Comparison of ENCODE assay signal across 8 cellular contexts in the genomic region with DNA sequence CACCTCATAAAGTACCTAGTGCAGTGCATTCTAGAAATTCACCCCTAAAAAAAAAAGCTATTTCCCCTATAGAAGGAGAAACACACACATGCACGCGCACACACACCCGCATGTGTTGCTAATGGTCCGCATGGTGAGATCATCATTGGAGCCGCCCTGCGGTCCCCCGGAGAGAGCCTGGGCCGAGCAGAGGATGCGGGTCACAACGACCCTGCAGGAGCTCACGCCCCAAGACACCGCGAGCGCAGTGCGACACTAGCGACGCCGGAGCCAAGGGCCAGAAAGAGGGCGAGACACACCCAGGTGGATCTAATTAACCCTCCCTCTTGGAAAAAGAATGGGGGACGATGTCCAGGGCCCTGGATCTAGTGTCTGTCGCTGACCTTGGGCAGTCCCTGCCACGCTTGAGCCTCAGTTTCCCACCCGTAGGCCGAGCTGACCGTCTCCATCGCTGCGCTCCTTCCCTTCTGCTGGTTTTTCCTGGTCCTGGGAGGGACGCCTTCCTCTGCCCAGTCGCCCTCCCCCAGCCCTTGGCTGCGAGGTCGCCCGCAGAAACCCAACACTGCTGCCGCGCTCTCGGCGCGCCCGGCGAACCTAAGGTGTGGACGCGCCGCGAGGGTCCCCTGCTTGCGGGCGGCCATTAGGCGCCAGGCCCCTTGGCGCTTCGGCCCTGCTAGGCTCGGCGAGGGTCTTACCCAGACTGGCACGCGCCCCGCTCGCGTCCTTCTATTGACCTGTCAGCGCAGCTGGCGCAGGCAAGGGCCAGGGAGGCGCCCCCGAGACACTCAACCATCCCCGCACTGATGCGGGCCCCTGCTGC. TPM values are rescaled to one million over a fixed set of nuclear protein-coding genes. Genes with fewer than 3 reads are reported as not detected.
DNase-seq lines count a peak whose midpoint lies in the region; ATAC-seq, FAIRE-seq and TF ChIP-seq lines count a peak whose summit lies in the region.

No MANE protein-coding gene starts in this region.

- CTCF ChIA-PET in A673 (lab: Charles Lee): no interaction called here
- CTCF ChIA-PET in IMR-90 (lab: Yijun Ruan, JAX): interaction anchor here (1.3 to 2.4 kb wide), 4 partner anchors 10 to 27 kb away, joined by 4 to 9 read pairs (median 8); no protein-coding TSS in a partner anchor

- no peaks in the 10 kb centered on the region for H3K9me3 Mint-ChIP-seq in activated naive CD8-positive, alpha-beta T cell treated with anti-CD3 and anti-CD28 coated beads, Interleukin-2, amount 50 U/mL, for 24 hours

- POLR2A ChIA-PET in A673 (lab: Charles Lee; ENCODE audit: low non-redundant PET) (no interaction called here), IMR-90 (lab: Charles Lee; ENCODE audit: unreplicated experiment) (no interaction called here)

- peak overlapping the region; percentile 89 for H3K23ac ChIP-seq in IMR-90 (ENCODE audit: low read depth, low read length)

- intact Hi-C loops in A673 (cut with micrococcal nuclease; ENCODE audit: unreplicated experiment) (no loop called here), IMR-90 (cut with micrococcal nuclease) (loop anchor here (2.0 to 5.0 kb wide), 2 partner anchors 23 to 46 kb away; a partner anchor contains a TSS)

- H2BK15ac ChIP-seq in IMR-90 (ENCODE audit: low read depth, low read length): peak overlapping the region; percentile 6; the same call in 1 of the 3 replicates

- H3K9me3 ChIP-seq in A673 (ENCODE audit: low read depth, low read length, poor library complexity, severe bottlenecking): no peaks in the 10 kb centered on the region
- H3K9me3 ChIP-seq in IMR-90 (ENCODE audit: control insufficient read depth, insufficient read depth, low read length): no peaks in the 10 kb centered on the region
- H3K9me3 ChIP-seq in right atrium auricular region: no peaks in the 10 kb centered on the region

- no peak for TF ChIP-seq POLR2A in IMR-90 (IDR thresholded peaks at IDR 0.05; ENCODE audit: low read depth, low read length)
- TF ChIP-seq POLR2A in GM12891 (IDR thresholded peaks at IDR 0.05; ENCODE audit: low read depth, low read length): no peak

- H2BK5ac ChIP-seq in IMR-90 (ENCODE audit: low read depth, low read length, poor library complexity, severe bottlenecking): peak overlapping the region; percentile 52

- H3K9ac ChIP-seq in IMR-90 (ENCODE audit: low read depth, low read length) (peak overlapping the region; percentile 73), rectal smooth muscle tissue (ENCODE audit: low read length) (peak overlapping the region; percentile 90)

- H3K4me2 ChIP-seq in IMR-90 (ENCODE audit: low read depth, low read length): peak overlapping the region; percentile 97

- ATAC-seq in IMR-90 (ENCODE audit: low read depth): peak; percentile 69
- ATAC-seq in activated naive CD8-positive, alpha-beta T cell treated with anti-CD3 and anti-CD28 coated beads, Interleukin-2, amount 50 U/mL, for 24 hours: no peak

- no peak for DNase-seq in A673 (ENCODE audit: low spot score)
- DNase-seq in IMR-90: peak; percentile 41
- DNase-seq in activated naive CD8-positive, alpha-beta T cell treated with anti-CD3 and anti-CD28 coated beads, Interleukin-2, amount 50 U/mL, for 24 hours: peak; percentile 2
- no peak for DNase-seq in right atrium auricular region (ENCODE audit: low spot score)
- DNase-seq in Kasumi-1 (lab: John Stamatoyannopoulos, UW): no peak
- no peak for DNase-seq in GM12891 (ENCODE audit: insufficient read length, low spot score)
- DNase-seq in NK-92 (lab: John Stamatoyannopoulos, UW; ENCODE audit: unreplicated experiment): no peak

- peak overlapping the region; percentile 48; the same call in 1 of the 2 replicates for H3K56ac ChIP-seq in IMR-90 (ENCODE audit: extremely low read depth, insufficient read depth, low read length)

- peaks cover 75% of the 10 kb centered on the region for H3K27me3 ChIP-seq in A673 (replicated peaks; ENCODE audit: insufficient read depth, low read depth, low read length, poor library complexity)
- H3K27me3 ChIP-seq in IMR-90 (ENCODE audit: control insufficient read depth, insufficient read depth, low read length): no peaks in the 10 kb centered on the region
- no peaks in the 10 kb centered on the region for H3K27me3 ChIP-seq in right atrium auricular region
- H3K27me3 ChIP-seq in rectal smooth muscle tissue (ENCODE audit: control insufficient read depth, insufficient read depth, low read length): peaks cover 4% of the 10 kb centered on the region

- H4K91ac ChIP-seq in IMR-90 (ENCODE audit: insufficient read depth, low read depth, low read length): peak overlapping the region; percentile 57

- no peak overlapping the region for H3K4me3 Mint-ChIP-seq in activated naive CD8-positive, alpha-beta T cell treated with anti-CD3 and anti-CD28 coated beads, Interleukin-2, amount 50 U/mL, for 24 hours

- peak overlapping the region; percentile 87 for H4K5ac ChIP-seq in IMR-90 (ENCODE audit: low read depth, low read length)

- H3K4me3 ChIP-seq in A673 (ENCODE audit: low read depth, low read length, poor library complexity, severe bottlenecking): peak overlapping the region; percentile 33
- peak overlapping the region; percentile 80 for H3K4me3 ChIP-seq in IMR-90 (ENCODE audit: insufficient read depth, low read depth, low read length)
- peak overlapping the region; percentile 58 to 76 for H3K4me3 ChIP-seq in right atrium auricular region
- H3K4me3 ChIP-seq in rectal smooth muscle tissue (ENCODE audit: low read length): peak overlapping the region; percentile 90

- no peak for FAIRE-seq in GM12891 (lab: Jason Lieb, UNC)

- in situ Hi-C loops in IMR-90 (cut with MboI; ENCODE audit: low sequenced_read_pairs): no loop called here

- no peak for TF ChIP-seq CTCF in A673 (conservative IDR thresholded peaks at IDR 0.05; ENCODE audit: low read depth, low read length)
- no peak for TF ChIP-seq CTCF in IMR-90 (conservative IDR thresholded peaks at IDR 0.05; ENCODE audit: low read depth, low read length)
- TF ChIP-seq CTCF in right atrium auricular region (IDR thresholded peaks at IDR 0.05): no peak

- H3K27ac ChIP-seq in A673 (ENCODE audit: low read depth, low read length, poor library complexity, severe bottlenecking) (no peak overlapping the region), IMR-90 (ENCODE audit: insufficient read depth, low read length) (peak overlapping the region; percentile 75), right atrium auricular region (peak overlapping the region; percentile 94), rectal smooth muscle tissue (ENCODE audit: low read depth, low read length) (peak overlapping the region; percentile 78)

- 4% methylated on average over 27 of the region's 61 CpGs; no CpG with 5 or more reads in 1 of the 2 experiments for WGBS in IMR-90 (ENCODE audit: extremely low coverage in 2 of 2, insufficient read length in 1 of 2), 2 experiments

- H3K27me3 Mint-ChIP-seq in activated naive CD8-positive, alpha-beta T cell treated with anti-CD3 and anti-CD28 coated beads, Interleukin-2, amount 50 U/mL, for 24 hours: peaks cover 53% of the 10 kb centered on the region

- H4K8ac ChIP-seq in IMR-90 (ENCODE audit: low read depth in 2 of 2, low read length in 2 of 2): peak overlapping the region; percentile 85 to 97; a peak in 3 of 4 replicates

- H4K20me1 ChIP-seq in IMR-90 (ENCODE audit: insufficient read depth, low read length): no peaks in the 10 kb centered on the region; the same call in 1 of the 2 replicates

- no peaks in the 10 kb centered on the region for H3K4me1 ChIP-seq in A673 (ENCODE audit: insufficient read depth, low read length, poor library complexity, severe bottlenecking)
- peaks cover 1% of the 10 kb centered on the region; the same call in 1 of the 2 replicates for H3K4me1 ChIP-seq in IMR-90 (ENCODE audit: control insufficient read depth, insufficient read depth, low read length)
- H3K4me1 ChIP-seq in right atrium auricular region: peaks cover 0 to 37% of the 10 kb centered on the region in 2 donors
- H3K4me1 ChIP-seq in rectal smooth muscle tissue (ENCODE audit: control insufficient read depth, insufficient read depth, low read length): peaks cover 3% of the 10 kb centered on the region

- H2AK5ac ChIP-seq in IMR-90 (ENCODE audit: low read depth, low read length): no peak overlapping the region

- peak overlapping the region; percentile 89 for H2AK9ac ChIP-seq in IMR-90 (replicated peaks; ENCODE audit: low read depth, low read length, poor library complexity)

- H3K14ac ChIP-seq in IMR-90 (replicated peaks; ENCODE audit: low read depth, low read length): peak overlapping the region; percentile 83

- H3K36me3 Mint-ChIP-seq in activated naive CD8-positive, alpha-beta T cell treated with anti-CD3 and anti-CD28 coated beads, Interleukin-2, amount 50 U/mL, for 24 hours (ENCODE audit: low read depth): no peaks in the 10 kb centered on the region

- peaks cover 6% of the 10 kb centered on the region for H3K4me1 Mint-ChIP-seq in activated naive CD8-positive, alpha-beta T cell treated with anti-CD3 and anti-CD28 coated beads, Interleukin-2, amount 50 U/mL, for 24 hours

- H3K4ac ChIP-seq in IMR-90 (ENCODE audit: low read depth, low read length): peak overlapping the region; percentile 94

- H2BK20ac ChIP-seq in IMR-90 (ENCODE audit: low read depth, low read length): no peak overlapping the region

- BruUV-seq in A673 (replicated peaks; lab: Mats Ljungman, UMichigan) (no TSS peak), IMR-90 (replicated peaks; lab: Mats Ljungman, UMichigan) (no TSS peak)

- dilution Hi-C loops in IMR-90 (cut with HindIII; ENCODE audit: low sequenced_read_pairs, unreplicated experiment): no loop called here

- no peak for TF ChIP-seq RAD21 in IMR-90 (IDR thresholded peaks at IDR 0.05; ENCODE audit: low read length)

- peaks cover 0 to 20% of the 10 kb centered on the region in 2 experiments; a peak in 2 of 4 replicates for H3K79me1 ChIP-seq in IMR-90 (ENCODE audit: low read depth in 1 of 2, low read length in 2 of 2)

- peak overlapping the region; percentile 92 for H2BK120ac ChIP-seq in IMR-90 (ENCODE audit: low read depth, low read length)

- peak overlapping the region; percentile 75 for H3K18ac ChIP-seq in IMR-90 (ENCODE audit: low read depth, low read length)

- H2AFZ ChIP-seq in IMR-90 (replicated peaks; ENCODE audit: low read length, poor library complexity): peak overlapping the region; percentile 95

- no peaks in the 10 kb centered on the region for H3K36me3 ChIP-seq in A673 (ENCODE audit: insufficient read depth, low read length, poor library complexity, severe bottlenecking)
- H3K36me3 ChIP-seq in IMR-90 (ENCODE audit: control insufficient read depth, insufficient read depth, low read length): no peaks in the 10 kb centered on the region
- H3K36me3 ChIP-seq in right atrium auricular region: no peaks in the 10 kb centered on the region
- H3K36me3 ChIP-seq in rectal smooth muscle tissue (ENCODE audit: control insufficient read depth, insufficient read depth, low read length): no peaks in the 10 kb centered on the region

- no peak overlapping the region for H3K27ac Mint-ChIP-seq in activated naive CD8-positive, alpha-beta T cell treated with anti-CD3 and anti-CD28 coated beads, Interleukin-2, amount 50 U/mL, for 24 hours

- H3K9me1 ChIP-seq in IMR-90 (ENCODE audit: insufficient read depth, low read length): 0 out of 2 replicates have a peak, but pooled peaks cover 2% of the 10 kb centered on the region

RNA-seq across cellular contexts. Expression of a gene that starts 47.6 kb away (rescaled TPM):
- 58.4 TPM in 2 replicates for total RNA-seq in A673 (2021)
- total RNA-seq in IMR-90 (2012; rRNA removed): 21.3 and 30.8 TPM in 2 replicates
- polyA plus RNA-seq in IMR-90 (2012; rRNA removed): 10.1 and 13.7 TPM in 2 replicates
- polyA plus RNA-seq in IMR-90 (2012; cell fraction: cytosol; rRNA removed): 2.0 and 4.0 TPM in 2 replicates
- polyA plus RNA-seq in IMR-90 (2012; cell fraction: nucleus; rRNA removed; ENCODE audit: low replicate concordance): 1.3 and 8.6 TPM in 2 replicates
- total RNA-seq in right atrium auricular region: 10 to 100 TPM; 18.0 to 22.7 TPM
- polyA plus RNA-seq in GM12891 (2012; ENCODE audit: low read depth, missing spikeins): 17.9 TPM

RNA-seq across cellular contexts. Expression of a gene that starts 50.5 kb away (rescaled TPM):
- not detected in 2 replicates for total RNA-seq in A673 (2021)
- total RNA-seq in IMR-90 (2012; rRNA removed): not detected in 2 replicates
- polyA plus RNA-seq in IMR-90 (2012; rRNA removed): not detected in 2 replicates
- polyA plus RNA-seq in IMR-90 (2012; cell fraction: cytosol; rRNA removed): not detected in 2 replicates
- polyA plus RNA-seq in IMR-90 (2012; cell fraction: nucleus; rRNA removed; ENCODE audit: low replicate concordance): not detected in 2 replicates
- under 1 TPM; 0.24 to 0.85 TPM for total RNA-seq in right atrium auricular region
- polyA plus RNA-seq in GM12891 (2012; ENCODE audit: low read depth, missing spikeins): not detected

Comparison
In these comparisons a context has a peak if more than half of its experiments do, and no peak if none do; other contexts are left out.
1. DNase-seq: peak in IMR-90 (single experiment) and activated naive CD8-positive, alpha-beta T cell treated with anti-CD3 and anti-CD28 coated beads, Interleukin-2, amount 50 U/mL, for 24 hours (single experiment); none in A673 (single experiment), right atrium auricular region (single experiment), Kasumi-1 (0 of 2), GM12891 (single experiment) and NK-92 (single experiment).
2. H3K4me3 ChIP-seq: peak in every context shown above with its lines; median percentile 90 in rectal smooth muscle tissue; 80 in IMR-90; 67 in right atrium auricular region; 33 in A673.